1 cellular context compared by ENCODE assay signal in the genomic region with DNA sequence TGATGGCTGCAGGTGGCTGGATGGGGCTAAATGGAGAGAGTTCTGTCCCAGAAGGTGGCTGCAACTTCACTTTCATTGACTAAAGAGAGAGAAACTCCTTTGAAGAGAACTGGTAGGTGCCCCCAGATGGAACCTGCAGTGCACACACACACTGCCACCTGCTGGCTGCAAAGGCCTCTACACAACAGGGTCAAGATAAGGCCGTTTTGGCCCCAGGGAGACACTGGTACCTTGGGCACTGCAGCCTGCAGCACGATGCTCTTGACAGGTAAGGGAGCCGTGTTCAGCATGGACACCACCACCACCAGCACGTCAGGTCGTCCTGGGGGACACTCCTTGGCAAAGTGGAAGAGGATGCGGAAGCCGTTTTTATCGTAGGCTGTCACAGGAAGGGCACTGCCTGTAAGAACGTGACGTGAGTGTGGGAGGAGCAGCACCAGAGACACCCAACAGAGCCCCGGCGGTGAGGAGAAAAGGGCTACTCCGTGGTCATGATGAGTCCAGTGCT.
TF ChIP-seq lines count a peak whose summit lies in the region.

No MANE protein-coding gene starts in this region.

TF ChIP-seq in HCT116, 20 proteins besides CTCF, POLR2A, EP300 and RAD21 (continued from another document):
- TF ChIP-seq POLR2AphosphoS5 (IDR thresholded peaks at IDR 0.05; ENCODE audit: low read depth, low read length): peak; percentile 36; the same call in 1 of the 2 replicates
